11 cellular contexts compared by ENCODE assay signal in genomic region chr1:101203812-101204540, GRCh38. TPM values are rescaled to one million over a fixed set of nuclear protein-coding genes. Genes with fewer than 3 reads are reported as not detected.
A peak's percentile ranks its signal among the peaks of the same experiment; 100 is the strongest.
DNase-seq lines count a peak whose midpoint lies in the region; ATAC-seq and TF ChIP-seq lines count a peak whose summit lies in the region.
"Had no signal": no experiment of that assay in that cellular context is flagged by ENCODE, and none has a peak within 500 bp of the region (broad histone marks: within the 10 kb centered on the region; RNA-seq: fewer than 3 reads in every experiment).

No MANE protein-coding gene starts in this region.

- H3K27ac ChIP-seq in SJCRH30, result no peak overlapping the region
- H3K27ac ChIP-seq: C4-2B had no signal

- ATAC-seq in activated CD4-positive, CD25-positive, alpha-beta regulatory T cell treated with anti-CD3 and anti-CD28 coated beads, Interleukin-2, amount 50 U/mL, for 24 hours, result no peak
- ATAC-seq in GM21723 (IDR thresholded peaks at IDR 0.05; ENCODE audit: unreplicated experiment), result no peak
- ATAC-seq: Panc1 had no signal

- in situ Hi-C loops in KBM-7 (cut with MboI; ENCODE audit: low pct_unique_long_range_greater_than_20kb, low sequenced_read_pairs), result no loop called here

- H3K9me3 ChIP-seq in SJCRH30 (replicated peaks), result no peaks in the 10 kb centered on the region
- H3K9me3 ChIP-seq: HAP-1 had no signal

- peaks cover 4% of the 10 kb centered on the region; the same call in 1 of the 2 replicates for H3K4me1 ChIP-seq in SJCRH30
- H3K4me1 ChIP-seq: HAP-1 had no signal

- DNase-seq in AG04449 (ENCODE audit: low read depth, low spot score) (peak; percentile 44), HT1080 (ENCODE audit: low read depth) (peak; percentile 31), SJCRH30 (peak; percentile 5 to 28), foreskin melanocyte (peak; percentile 24), KBM-7 (no peak)
- DNase-seq in stimulated activated CD4-positive, alpha-beta T cell treated with anti-CD3 and anti-CD28 coated beads, Interleukin-1b, Interleukin-23, amount 100 ng/mL, for 48 hours, result no peak

- no peaks in the 10 kb centered on the region for H3K36me3 ChIP-seq in SJCRH30
- H3K36me3 ChIP-seq: HAP-1 had no signal

- POLR2A ChIA-PET in AG04449 (lab: Yijun Ruan, JAX), result no interaction called here

- CTCF ChIA-PET in AG04449 (lab: Yijun Ruan, JAX), result interaction anchor here (0.8 kb wide), 1 partner anchor 35 kb away, joined by 8 read pairs; no protein-coding TSS in a partner anchor

- H3K4me3 ChIP-seq in AG04449 (ENCODE audit: low read depth, low read length), result no peak overlapping the region
- no peak overlapping the region for H3K4me3 ChIP-seq in SJCRH30
- H3K4me3 ChIP-seq: HAP-1 had no signal

- no peaks in the 10 kb centered on the region for H3K27me3 ChIP-seq in SJCRH30

- TF ChIP-seq CTCF in AG04449 (IDR thresholded peaks at IDR 0.05; ENCODE audit: insufficient read depth, low read length, missing control alignments), result no peak

RNA-seq across cellular contexts. Expression of gene S1PR1, which starts 32.8 kb away (rescaled TPM):
- 13.7 and 15.5 TPM in 2 replicates for total RNA-seq in HT1080 (2014; rRNA removed; shearing (Covaris generic))
- polyA plus RNA-seq in HT1080 (2015; cell fraction: cytosol; rRNA removed), result 8.8 and 10.4 TPM in 2 replicates
- polyA plus RNA-seq in HT1080 (2015; cell fraction: nucleus; rRNA removed), result 9.1 and 9.8 TPM in 2 replicates
- 21.6 and 22.4 TPM in 2 replicates for total RNA-seq in SJCRH30 (2014; rRNA removed; shearing (Covaris generic))

Comparison
In these comparisons a context has a peak if more than half of its experiments do, and no peak if none do; other contexts are left out.
1. DNase-seq: peak in AG04449 (single experiment), HT1080 (single experiment), SJCRH30 (2 of 2) and foreskin melanocyte (single experiment); none in stimulated activated CD4-positive, alpha-beta T cell treated with anti-CD3 and anti-CD28 coated beads, Interleukin-1b, Interleukin-23, amount 100 ng/mL, for 48 hours (single experiment) and KBM-7 (single experiment).